In genomic region chr18:22667616-22668422, GRCh38 we compare ENCODE assay signal across 12 cellular contexts.
DNase-seq lines count a peak whose midpoint lies in the region; ATAC-seq, FAIRE-seq and TF ChIP-seq lines count a peak whose summit lies in the region.
"Had no signal": no experiment of that assay in that cellular context is flagged by ENCODE, and none has a peak within 500 bp of the region (broad histone marks: within the 10 kb centered on the region; RNA-seq: fewer than 3 reads in every experiment).

No MANE protein-coding gene starts in this region.

- H4K20me1 ChIP-seq in HepG2 (ENCODE audit: insufficient read depth, low read length) = no peaks in the 10 kb centered on the region
- H4K20me1 ChIP-seq in fibroblast of lung (ENCODE audit: control insufficient read depth, extremely low read depth, insufficient read depth, low read length) = no peaks in the 10 kb centered on the region

- no peak overlapping the region for H3K4me2 ChIP-seq in HepG2 (ENCODE audit: low read depth, low read length)
- H3K4me2 ChIP-seq in fibroblast of lung (ENCODE audit: extremely low read depth, insufficient read depth, low read length) = peak overlapping the region; percentile 32

- H3K27ac ChIP-seq in HepG2 (ENCODE audit: extremely low read length, insufficient read depth, low read length) = no peak overlapping the region
- no peak overlapping the region for H3K27ac ChIP-seq in right lobe of liver
- peak overlapping the region; percentile 43 for H3K27ac ChIP-seq in fibroblast of lung (ENCODE audit: insufficient read depth, low read length)
- H3K27ac ChIP-seq in right atrium auricular region = no peak overlapping the region

- H3K36me3 ChIP-seq in HepG2 (replicated peaks in 1 of 2; ENCODE audit: control insufficient read depth in 1 of 2, insufficient read depth in 2 of 2, low read length in 2 of 2) = no peaks in the 10 kb centered on the region
- no peaks in the 10 kb centered on the region for H3K36me3 ChIP-seq in right lobe of liver
- no peaks in the 10 kb centered on the region for H3K36me3 ChIP-seq in fibroblast of lung (ENCODE audit: control insufficient read depth, insufficient read depth, low read length)
- no peaks in the 10 kb centered on the region for H3K36me3 ChIP-seq in right atrium auricular region
- H3K36me3 ChIP-seq: ascending aorta, BE2C had no signal

- TF ChIP-seq CTCF in HepG2 (CRISPR knock-in tag; IDR thresholded peaks at IDR 0.05) (no peak), right lobe of liver (IDR thresholded peaks at IDR 0.05) (no peak), NB4 (IDR thresholded peaks at IDR 0.05; ENCODE audit: low read depth, low read length) (no peak), fibroblast of lung (conservative IDR thresholded peaks at IDR 0.05 in 1 of 2, IDR thresholded peaks at IDR 0.05 in 1 of 2; ENCODE audit: low read depth in 1 of 2, low read length in 2 of 2) (no peak), right atrium auricular region (IDR thresholded peaks at IDR 0.05) (no peak)

- POLR2A ChIA-PET in HepG2 (lab: Yijun Ruan, JAX) = no interaction called here

- ATAC-seq in HepG2 = no peak
- ATAC-seq in right lobe of liver = no peak

- H3K27me3 ChIP-seq in HepG2 (ENCODE audit: control insufficient read depth in 1 of 2, insufficient read depth in 2 of 2, low read length in 2 of 2) = no peaks in the 10 kb centered on the region
- H3K27me3 ChIP-seq in right lobe of liver = no peaks in the 10 kb centered on the region
- H3K27me3 ChIP-seq in fibroblast of lung (ENCODE audit: control insufficient read depth, insufficient read depth, low read length) = no peaks in the 10 kb centered on the region
- no peaks in the 10 kb centered on the region for H3K27me3 ChIP-seq in right atrium auricular region
- H3K27me3 ChIP-seq: ascending aorta, BE2C had no signal

- TF ChIP-seq RAD21 in HepG2 (CRISPR knock-in tag; IDR thresholded peaks at IDR 0.05) = no peak

- H3K9ac ChIP-seq in HepG2 (ENCODE audit: insufficient read depth, low read depth, low read length) (no peak overlapping the region), fibroblast of lung (ENCODE audit: insufficient read depth, low read length) (no peak overlapping the region)

- H3K4me1 ChIP-seq in HepG2 (ENCODE audit: insufficient read depth, low read length) = no peaks in the 10 kb centered on the region
- peaks cover 0 to 4% (median 0%) of the 10 kb centered on the region in 4 donors for H3K4me1 ChIP-seq in right lobe of liver
- peaks cover 8% of the 10 kb centered on the region for H3K4me1 ChIP-seq in fibroblast of lung (ENCODE audit: control insufficient read depth, extremely low read depth, insufficient read depth, low read length)
- no peaks in the 10 kb centered on the region for H3K4me1 ChIP-seq in right atrium auricular region
- H3K4me1 ChIP-seq: ascending aorta, BE2C had no signal

- intact Hi-C loops in HepG2 (cut with micrococcal nuclease; ENCODE audit: unreplicated experiment) = loop anchor here (1.0 kb wide), 1 partner anchor 31 kb away; no protein-coding TSS in a partner anchor
- intact Hi-C loops in right lobe of liver (cut with DNase I) = no loop called here

- TF ChIP-seq POLR2A in HepG2 (IDR thresholded peaks at IDR 0.05; ENCODE audit: insufficient read depth in 1 of 2, low read depth in 2 of 2, low read length in 2 of 2) (no peak), right lobe of liver (IDR thresholded peaks at IDR 0.05) (no peak), NB4 (IDR thresholded peaks at IDR 0.05; ENCODE audit: extremely low read depth, insufficient read length) (no peak)

- in situ Hi-C loops in HepG2 (cut with HindIII; ENCODE audit: extremely low pct_ligation_motif_present, low pct_unique_long_range_greater_than_20kb) = no loop called here

- WGBS in HepG2 (ENCODE audit: low lambda C conversion rate) = 18% methylated on average over 8 of the region's 8 CpGs
- 72% methylated on average over 8 of the region's 8 CpGs for WGBS in right lobe of liver (ENCODE audit: insufficient coverage, low coverage, low lambda C conversion rate, missing lambda C conversion rate)

- peaks cover 12% of the 10 kb centered on the region for H3K9me3 ChIP-seq in HepG2 (ENCODE audit: low read length)
- no peaks in the 10 kb centered on the region for H3K9me3 ChIP-seq in right lobe of liver
- H3K9me3 ChIP-seq in fibroblast of lung (ENCODE audit: control insufficient read depth, insufficient read depth, low read depth, low read length) = no peaks in the 10 kb centered on the region
- peaks cover 0 to 22% of the 10 kb centered on the region in 2 donors for H3K9me3 ChIP-seq in right atrium auricular region
- H3K9me3 ChIP-seq: BE2C had no signal

- CTCF ChIA-PET in HepG2 (lab: Yijun Ruan, JAX; ENCODE audit: low intra/inter-chr PET ratio, low total read pairs) = no interaction called here

- TF ChIP-seq EP300 in HepG2 (IDR thresholded peaks at IDR 0.05; ENCODE audit: low read depth in 2 of 2, low read length in 2 of 2) (no peak), HepG2 (CRISPR knock-in tag; IDR thresholded peaks at IDR 0.05; ENCODE audit: borderline replicate concordance) (no peak)

- H3K4me3 ChIP-seq in HepG2 (replicated peaks in 1 of 3; ENCODE audit: insufficient read depth in 1 of 3, low read depth in 2 of 3, low read length in 3 of 3) = no peak overlapping the region
- H3K4me3 ChIP-seq in right lobe of liver = no peak overlapping the region
- no peak overlapping the region for H3K4me3 ChIP-seq in NB4 (ENCODE audit: low read depth, low read length)
- no peak overlapping the region for H3K4me3 ChIP-seq in fibroblast of lung (replicated peaks in 1 of 4; ENCODE audit: control extremely low read depth in 1 of 4, insufficient read depth in 1 of 4, low read depth in 3 of 4, low read length in 4 of 4)
- H3K4me3 ChIP-seq in right atrium auricular region = no peak overlapping the region
- H3K4me3 ChIP-seq: ascending aorta had no signal

- no TSS peak for BruUV-seq in HepG2 (replicated peaks; lab: Mats Ljungman, UMichigan)

- no peak overlapping the region for H2AFZ ChIP-seq in HepG2 (ENCODE audit: low read length)
- no peak overlapping the region for H2AFZ ChIP-seq in fibroblast of lung (ENCODE audit: low read length)

- DNase-seq in HepG2 (ENCODE audit: low spot score) (no peak), right lobe of liver (no peak), NB4 (ENCODE audit: low read depth) (peak; percentile 51), fibroblast of lung (ENCODE audit: low read depth in 2 of 2) (peak; percentile 90 to 99), cerebellum (ENCODE audit: low spot score) (no peak), right atrium auricular region (ENCODE audit: low spot score) (no peak), NCI-H524 (lab: John Stamatoyannopoulos, UW) (no peak), retina (no peak)
- DNase-seq: BE2C; stimulated activated CD4-positive, alpha-beta T cell treated with anti-CD3 and anti-CD28 coated beads, Interleukin-2, amount 100 ng/mL, for 48 hours had no signal

- H3K79me2 ChIP-seq in HepG2 (ENCODE audit: insufficient read depth, low read length) = no peaks in the 10 kb centered on the region
- H3K79me2 ChIP-seq in fibroblast of lung (ENCODE audit: control insufficient read depth, insufficient read depth, low read length) = no peaks in the 10 kb centered on the region

- no peak for FAIRE-seq in HepG2 (lab: Jason Lieb, UNC)
- FAIRE-seq: islet of Langerhans had no signal

TF ChIP-seq in HepG2, 621 proteins besides CTCF, POLR2A, EP300 and RAD21:
- no peak for TF ChIP-seq ZNF430 (CRISPR knock-in tag; IDR thresholded peaks at IDR 0.05)
- TF ChIP-seq CHCHD3 (CRISPR knock-in tag; IDR thresholded peaks at IDR 0.05) = no peak
- TF ChIP-seq TAF1 (CRISPR knock-in tag; IDR thresholded peaks at IDR 0.05) = no peak
- no peak for TF ChIP-seq ZBTB8A (CRISPR knock-in tag; IDR thresholded peaks at IDR 0.05; ENCODE audit: borderline replicate concordance, low read depth)
- TF ChIP-seq ZBTB10 (CRISPR knock-in tag; IDR thresholded peaks at IDR 0.05; ENCODE audit: borderline replicate concordance) = peak; percentile 83; the same call in 1 of the 2 replicates
- TF ChIP-seq HOXD1 (CRISPR knock-in tag; IDR thresholded peaks at IDR 0.05) = no peak
- peak; percentile 59 for TF ChIP-seq FOSL2 (CRISPR knock-in tag; IDR thresholded peaks at IDR 0.05)
- TF ChIP-seq ZNF414 (CRISPR knock-in tag; IDR thresholded peaks at IDR 0.05) = no peak
- no peak for TF ChIP-seq KDM2A (CRISPR knock-in tag; IDR thresholded peaks at IDR 0.05; ENCODE audit: borderline replicate concordance, low read depth)
- no peak for TF ChIP-seq NFATC3 (CRISPR knock-in tag; IDR thresholded peaks at IDR 0.05)
- TF ChIP-seq ARID2 (CRISPR knock-in tag; IDR thresholded peaks at IDR 0.05; ENCODE audit: borderline replicate concordance) = no peak
- TF ChIP-seq CREB1 (IDR thresholded peaks at IDR 0.05) = peak; percentile 64
- TF ChIP-seq CREB1 (CRISPR knock-in tag; IDR thresholded peaks at IDR 0.05) = no peak
TF ChIP-seq in HepG2: peak in this region for 3.

Comparison
In these comparisons a context has a peak if more than half of its experiments do, and no peak if none do; other contexts are left out.
1. DNase-seq: peak in NB4 (single experiment) and fibroblast of lung (2 of 2); none in HepG2 (single experiment), right lobe of liver (0 of 3), cerebellum (single experiment), right atrium auricular region (single experiment), NCI-H524 (0 of 2) and retina (single experiment).